Comparison of ENCODE assay signal across 2 cellular contexts in genomic region chr19:7618771-7619510, GRCh38.
TF ChIP-seq lines count a peak whose summit lies in the region.

No MANE protein-coding gene starts in this region.

TF ChIP-seq in Ishikawa, 13 proteins besides CTCF, POLR2A, EP300 and RAD21:
- 0 out of 2 replicates have a peak, but pooled peaks have one; percentile 1 for TF ChIP-seq TEAD4 (IDR thresholded peaks at IDR 0.05)
- no peak for TF ChIP-seq EGR1 (IDR thresholded peaks at IDR 0.05)
- peak; percentile 84 for TF ChIP-seq NFIC (IDR thresholded peaks at IDR 0.05)
- TF ChIP-seq CREB1 (IDR thresholded peaks at IDR 0.05; ENCODE audit: low read depth): no peak
- TF ChIP-seq, protein P1, sequence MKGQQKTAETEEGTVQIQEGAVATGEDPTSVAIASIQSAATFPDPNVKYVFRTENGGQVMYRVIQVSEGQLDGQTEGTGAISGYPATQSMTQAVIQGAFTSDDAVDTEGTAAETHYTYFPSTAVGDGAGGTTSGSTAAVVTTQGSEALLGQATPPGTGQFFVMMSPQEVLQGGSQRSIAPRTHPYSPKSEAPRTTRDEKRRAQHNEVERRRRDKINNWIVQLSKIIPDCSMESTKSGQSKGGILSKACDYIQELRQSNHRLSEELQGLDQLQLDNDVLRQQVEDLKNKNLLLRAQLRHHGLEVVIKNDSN (IDR thresholded peaks at IDR 0.05): no peak
- TF ChIP-seq, protein P2, sequence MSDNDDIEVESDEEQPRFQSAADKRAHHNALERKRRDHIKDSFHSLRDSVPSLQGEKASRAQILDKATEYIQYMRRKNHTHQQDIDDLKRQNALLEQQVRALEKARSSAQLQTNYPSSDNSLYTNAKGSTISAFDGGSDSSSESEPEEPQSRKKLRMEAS (IDR thresholded peaks at IDR 0.05): 0 out of 2 replicates have a peak, but pooled peaks have one; percentile 19
- no peak for TF ChIP-seq CEBPB (IDR thresholded peaks at IDR 0.05)

TF ChIP-seq in K562, 482 proteins besides CTCF, POLR2A, EP300 and RAD21:
- TF ChIP-seq ZNF444 (CRISPR knock-in tag; IDR thresholded peaks at IDR 0.05): no peak
- TF ChIP-seq CLOCK (CRISPR knock-in tag; IDR thresholded peaks at IDR 0.05; ENCODE audit: borderline replicate concordance): no peak
- TF ChIP-seq FOXK1 (CRISPR knock-in tag; IDR thresholded peaks at IDR 0.05; ENCODE audit: borderline replicate concordance): no peak
- no peak for TF ChIP-seq HEY1 (CRISPR knock-in tag; IDR thresholded peaks at IDR 0.05; ENCODE audit: borderline replicate concordance)
- TF ChIP-seq AFF4 (CRISPR knock-in tag; IDR thresholded peaks at IDR 0.05): no peak
- TF ChIP-seq BHLHE40 (IDR thresholded peaks at IDR 0.05; ENCODE audit: low read length): no peak
- no peak for TF ChIP-seq NCOA4 (IDR thresholded peaks at IDR 0.05; ENCODE audit: partially characterized antibody)
